8 cellular contexts compared by ENCODE assay signal in genomic region chr2:20291106-20291564, GRCh38. TPM values are rescaled to one million over a fixed set of nuclear protein-coding genes. Genes with fewer than 3 reads are reported as not detected.
DNase-seq lines count a peak whose midpoint lies in the region; ATAC-seq, FAIRE-seq and TF ChIP-seq lines count a peak whose summit lies in the region.

No MANE protein-coding gene starts in this region.

- no peaks in the 10 kb centered on the region for H3K9me2 ChIP-seq in MM.1S (replicated peaks; ENCODE audit: insufficient read depth, low read length)

- H3K9me3 Mint-ChIP-seq in nephron = no peaks in the 10 kb centered on the region
- no peaks in the 10 kb centered on the region for H3K9me3 Mint-ChIP-seq in CD8-positive, alpha-beta memory T cell

- POLR2A ChIA-PET in CD8-positive, alpha-beta memory T cell (lab: Charles Lee) = no interaction called here

- peak; percentile 99 for FAIRE-seq in TTC549 (lab: Jason Lieb, UNC)

- H3K36me3 ChIP-seq in DND-41 (ENCODE audit: insufficient read depth, low read length) = peaks cover 95% of the 10 kb centered on the region
- H3K36me3 ChIP-seq in MM.1S (replicated peaks; ENCODE audit: insufficient read depth, low read length) = peaks cover 27% of the 10 kb centered on the region
- peaks cover 17% of the 10 kb centered on the region for H3K36me3 ChIP-seq in CD8-positive, alpha-beta memory T cell (ENCODE audit: insufficient read depth, low read length)

- no peak overlapping the region for H3K4me3 ChIP-seq in DND-41 (ENCODE audit: low read depth in 1 of 2, low read length in 2 of 2)
- H3K4me3 ChIP-seq in MM.1S (ENCODE audit: low read length) = no peak overlapping the region
- H3K4me3 ChIP-seq in CD8-positive, alpha-beta memory T cell (ENCODE audit: low read length) = no peak overlapping the region

- DNase-seq in DND-41 = peak; percentile 30
- DNase-seq in MM.1S = peak; percentile 76
- peak; percentile 71 for DNase-seq in fibroblast of gingiva (ENCODE audit: low read depth)
- no peak for DNase-seq in CD8-positive, alpha-beta memory T cell

- CTCF ChIA-PET in CD8-positive, alpha-beta memory T cell (lab: Charles Lee) = interaction anchor here (1.5 kb wide), 1 partner anchor 9 kb away, joined by 3 read pairs; no protein-coding TSS in a partner anchor

- H3F3A ChIP-seq in MM.1S (ENCODE audit: insufficient read depth, low read length) = peaks cover 23% of the 10 kb centered on the region

- H3K4me1 ChIP-seq in DND-41 (ENCODE audit: insufficient read depth, low read length) = no peaks in the 10 kb centered on the region
- H3K4me1 ChIP-seq in MM.1S (ENCODE audit: low read length) = peaks cover 35% of the 10 kb centered on the region
- peaks cover 3% of the 10 kb centered on the region for H3K4me1 ChIP-seq in CD8-positive, alpha-beta memory T cell (ENCODE audit: insufficient read depth, low read length)

- peaks cover 29% of the 10 kb centered on the region for H4K20me1 ChIP-seq in DND-41 (ENCODE audit: insufficient read depth, low read length)
- H4K20me1 ChIP-seq in MM.1S (ENCODE audit: insufficient read depth, low read length) = 0 out of 2 replicates have a peak, but pooled peaks cover 4% of the 10 kb centered on the region

- no peaks in the 10 kb centered on the region for H3K27me3 Mint-ChIP-seq in nephron (ENCODE audit: low read depth)
- no peaks in the 10 kb centered on the region for H3K27me3 Mint-ChIP-seq in CD8-positive, alpha-beta memory T cell

- H3K79me2 ChIP-seq in DND-41 (ENCODE audit: insufficient read depth, low read length) = peaks cover 81% of the 10 kb centered on the region
- H3K79me2 ChIP-seq in MM.1S (ENCODE audit: low read length) = peaks cover 95% of the 10 kb centered on the region

- H3K9ac ChIP-seq in DND-41 (ENCODE audit: low read depth, low read length) = no peak overlapping the region
- H3K9ac ChIP-seq in MM.1S (ENCODE audit: low read length) = no peak overlapping the region

- ATAC-seq in DND-41 (ENCODE audit: insufficient read depth, low read depth) (peak; percentile 92), GM21381 (IDR thresholded peaks at IDR 0.05; ENCODE audit: unreplicated experiment) (peak; percentile 57), HG03565 (IDR thresholded peaks at IDR 0.05; ENCODE audit: unreplicated experiment) (no peak)

- H2AFZ ChIP-seq in DND-41 (ENCODE audit: low read depth, low read length) = no peak overlapping the region
- no peak overlapping the region for H2AFZ ChIP-seq in MM.1S (ENCODE audit: low read length)

- H3K27ac ChIP-seq in DND-41 (ENCODE audit: low read length) (no peak overlapping the region), MM.1S (ENCODE audit: low read length) (peak overlapping the region; percentile 17; the same call in 1 of the 2 replicates)
- H3K27ac ChIP-seq in CD8-positive, alpha-beta memory T cell (ENCODE audit: low read depth, low read length) = no peak overlapping the region

- H3K27me3 ChIP-seq in DND-41 (ENCODE audit: insufficient read depth, low read length, poor library complexity) (no peaks in the 10 kb centered on the region), MM.1S (replicated peaks; ENCODE audit: insufficient read depth, low read length) (no peaks in the 10 kb centered on the region)
- H3K27me3 ChIP-seq in CD8-positive, alpha-beta memory T cell (ENCODE audit: insufficient read depth, low read length, poor library complexity, severe bottlenecking) = no peaks in the 10 kb centered on the region

- H3K9me3 ChIP-seq in DND-41 (ENCODE audit: insufficient read depth, low read length, severe bottlenecking) = no peaks in the 10 kb centered on the region
- H3K9me3 ChIP-seq in MM.1S (replicated peaks; ENCODE audit: insufficient read depth, low read length) = no peaks in the 10 kb centered on the region
- no peaks in the 10 kb centered on the region for H3K9me3 ChIP-seq in CD8-positive, alpha-beta memory T cell (ENCODE audit: low read length)

- no peak overlapping the region for H3K4me3 Mint-ChIP-seq in nephron
- H3K4me3 Mint-ChIP-seq in CD8-positive, alpha-beta memory T cell = no peak overlapping the region

- H3K36me3 Mint-ChIP-seq in nephron (ENCODE audit: low read depth) = peaks cover 44% of the 10 kb centered on the region
- peaks cover 5 to 52% (median 8%) of the 10 kb centered on the region in 3 donors for H3K36me3 Mint-ChIP-seq in CD8-positive, alpha-beta memory T cell

- H3K4me1 Mint-ChIP-seq in nephron = no peaks in the 10 kb centered on the region
- H3K4me1 Mint-ChIP-seq in CD8-positive, alpha-beta memory T cell = peaks cover 8 to 16% (median 14%) of the 10 kb centered on the region in 3 donors

- peak overlapping the region in 1 of 3 experiments; percentile 12 for H3K27ac Mint-ChIP-seq in nephron
- H3K27ac Mint-ChIP-seq in CD8-positive, alpha-beta memory T cell = peak overlapping the region in 2 of 8 donors; percentile 2 to 4

- H3K4me2 ChIP-seq in DND-41 (ENCODE audit: insufficient read depth, low read length) (no peak overlapping the region), MM.1S (ENCODE audit: low read depth, low read length) (no peak overlapping the region)

- TF ChIP-seq CTCF in DND-41 (IDR thresholded peaks at IDR 0.05; ENCODE audit: borderline replicate concordance, extremely low read depth, low read length, poor library complexity, severe bottlenecking) = peak; percentile 60
- peak; percentile 66 for TF ChIP-seq CTCF in MM.1S (IDR thresholded peaks at IDR 0.05; ENCODE audit: low read length)
- peak; percentile 63 to 81 (median 69) for TF ChIP-seq CTCF in nephron (IDR thresholded peaks at IDR 0.05; ENCODE audit: unreplicated experiment in 3 of 3)

RNA-seq across cellular contexts. Expression of gene PUM2, which starts 59.5 kb away (rescaled TPM):
- 100 to 1,000 TPM; 120 to 121 TPM for total RNA-seq in CD8-positive, alpha-beta memory T cell
- 17.0 TPM for polyA plus RNA-seq in CD8-positive, alpha-beta memory T cell

Comparison
In these comparisons a context has a peak if more than half of its experiments do, and no peak if none do; other contexts are left out.
1. DNase-seq: peak in DND-41 (single experiment), MM.1S (single experiment) and fibroblast of gingiva (single experiment); none in CD8-positive, alpha-beta memory T cell (0 of 5).
2. Peak in every context shown above with its lines, with median percentiles within 50 percentile points of each other: CTCF ChIP-seq.